In genomic region chr12:30908389-30909087, GRCh38 we compare ENCODE assay signal across 1 cellular context.
TF ChIP-seq lines count a peak whose summit lies in the region.

No MANE protein-coding gene starts in this region.

TF ChIP-seq in HepG2, 621 proteins besides CTCF, POLR2A, EP300 and RAD21 (continued from another document):
- TF ChIP-seq ARID5B (CRISPR knock-in tag; IDR thresholded peaks at IDR 0.05) (peak; percentile 26; the same call in 1 of the 2 replicates), NCOA2 (CRISPR knock-in tag; IDR thresholded peaks at IDR 0.05) (no peak), ZNF576 (CRISPR knock-in tag; IDR thresholded peaks at IDR 0.05) (no peak), RBFOX2 (IDR thresholded peaks at IDR 0.05; ENCODE audit: low read depth, low read length) (no peak), ZNF20 (CRISPR knock-in tag; IDR thresholded peaks at IDR 0.05) (no peak), MAFK (conservative IDR thresholded peaks at IDR 0.05 in 1 of 2, IDR thresholded peaks at IDR 0.05 in 1 of 2; ENCODE audit: low read length in 2 of 2) (peak; percentile 62 to 74), MLLT10 (CRISPR knock-in tag; IDR thresholded peaks at IDR 0.05) (no peak)
